Comparison of ENCODE assay signal across 14 cellular contexts in the genomic region with DNA sequence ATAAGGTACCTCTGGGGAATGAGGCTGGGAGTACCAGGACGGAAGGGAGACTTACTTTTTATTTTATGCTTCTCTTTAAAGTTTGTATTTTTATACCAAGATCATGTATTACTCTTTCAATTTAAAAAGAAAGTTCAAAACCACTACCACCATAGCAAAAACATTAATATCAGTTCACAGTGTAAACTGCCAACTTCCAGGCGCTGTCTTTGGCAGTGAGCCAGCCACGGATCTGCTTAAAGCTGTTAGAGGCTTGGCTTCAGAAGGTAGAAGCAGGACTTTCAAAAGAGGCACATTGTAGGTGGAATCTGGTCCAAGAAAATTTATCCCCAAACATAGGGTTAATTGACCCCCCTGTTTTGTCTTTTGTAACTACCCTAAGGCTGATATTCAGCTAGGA.
DNase-seq lines count a peak whose midpoint lies in the region; ATAC-seq and TF ChIP-seq lines count a peak whose summit lies in the region.
"Had no signal": no experiment of that assay in that cellular context is flagged by ENCODE, and none has a peak within 500 bp of the region (broad histone marks: within the 10 kb centered on the region; RNA-seq: fewer than 3 reads in every experiment).

No MANE protein-coding gene starts in this region.

- ATAC-seq in DND-41 (ENCODE audit: insufficient read depth, low read depth) (no peak; the same call in 2 of the 3 replicates), GM19463 (IDR thresholded peaks at IDR 0.05; ENCODE audit: unreplicated experiment) (no peak)
- ATAC-seq in activated CD4-positive, alpha-beta T cell treated with anti-CD3 and anti-CD28 coated beads for 36 hours: no peak

- peaks cover 7% of the 10 kb centered on the region for H3K9me3 Mint-ChIP-seq in activated CD4-positive, alpha-beta T cell treated with anti-CD3 and anti-CD28 coated beads for 36 hours (ENCODE audit: low read depth)

- H3K4me2 ChIP-seq in DND-41 (ENCODE audit: insufficient read depth, low read length): no peak overlapping the region
- H3K4me2 ChIP-seq: KMS-11 had no signal

- no peaks in the 10 kb centered on the region for H3K36me3 Mint-ChIP-seq in activated CD4-positive, alpha-beta T cell treated with anti-CD3 and anti-CD28 coated beads for 36 hours (ENCODE audit: low read depth)

- CTCF ChIA-PET in activated CD4-positive, alpha-beta T cell treated with anti-CD3 and anti-CD28 coated beads for 36 hours (lab: Charles Lee): no interaction called here

- H3K4me3 ChIP-seq in DND-41 (ENCODE audit: low read depth in 1 of 2, low read length in 2 of 2): no peak overlapping the region
- H3K4me3 ChIP-seq: Peyer's patch had no signal

- no peak for TF ChIP-seq CTCF in DND-41 (IDR thresholded peaks at IDR 0.05; ENCODE audit: borderline replicate concordance, extremely low read depth, low read length, poor library complexity, severe bottlenecking)

- no peak overlapping the region for H3K4me3 Mint-ChIP-seq in activated CD4-positive, alpha-beta T cell treated with anti-CD3 and anti-CD28 coated beads for 36 hours
- H3K4me3 Mint-ChIP-seq: CD8-positive, alpha-beta memory T cell had no signal

- no peaks in the 10 kb centered on the region for H3K79me2 ChIP-seq in DND-41 (ENCODE audit: insufficient read depth, low read length)

- no peak overlapping the region for H3K27ac Mint-ChIP-seq in activated CD4-positive, alpha-beta T cell treated with anti-CD3 and anti-CD28 coated beads for 36 hours

- no peaks in the 10 kb centered on the region for H3K27me3 ChIP-seq in DND-41 (ENCODE audit: insufficient read depth, low read length, poor library complexity)
- H3K27me3 ChIP-seq: Peyer's patch had no signal

- no peaks in the 10 kb centered on the region for H3K27me3 Mint-ChIP-seq in activated CD4-positive, alpha-beta T cell treated with anti-CD3 and anti-CD28 coated beads for 36 hours

- H2AFZ ChIP-seq in DND-41 (ENCODE audit: low read depth, low read length): no peak overlapping the region

- H3K9ac ChIP-seq in DND-41 (ENCODE audit: low read depth, low read length): no peak overlapping the region
- H3K9ac ChIP-seq: KMS-11 had no signal

- peaks cover 2% of the 10 kb centered on the region for H3K4me1 Mint-ChIP-seq in activated CD4-positive, alpha-beta T cell treated with anti-CD3 and anti-CD28 coated beads for 36 hours
- H3K4me1 Mint-ChIP-seq: CD8-positive, alpha-beta memory T cell had no signal

- H3K27ac ChIP-seq in DND-41 (ENCODE audit: low read length): no peak overlapping the region
- H3K27ac ChIP-seq: KMS-11, Peyer's patch had no signal

- H3K9me3 ChIP-seq in DND-41 (ENCODE audit: insufficient read depth, low read length, severe bottlenecking): peaks cover 2% of the 10 kb centered on the region
- H3K9me3 ChIP-seq: Peyer's patch had no signal

- DNase-seq in DND-41 (peak; percentile 26), NCI-H1105 (lab: John Stamatoyannopoulos, UW) (peak; percentile 47), astrocyte of the hippocampus (ENCODE audit: low read depth, low spot score) (peak; percentile 65), lung microvascular endothelial cell (ENCODE audit: low read depth in 2 of 2) (peak; percentile 17 to 58), T-helper 1 cell (no peak), foreskin melanocyte (no peak)
- DNase-seq in activated CD4-positive, alpha-beta T cell treated with anti-CD3 and anti-CD28 coated beads for 36 hours: no peak
- DNase-seq: activated CD4-positive, CD25-positive, alpha-beta regulatory T cell treated with anti-CD3 and anti-CD28 coated beads, Interleukin-2, amount 50 U/mL, for 72 hours; CD8-positive, alpha-beta memory T cell; effector memory CD4-positive, alpha-beta T cell; trophoblast cell had no signal

- POLR2A ChIA-PET in activated CD4-positive, alpha-beta T cell treated with anti-CD3 and anti-CD28 coated beads for 36 hours (lab: Charles Lee): no interaction called here

- intact Hi-C loops in activated CD4-positive, alpha-beta T cell treated with anti-CD3 and anti-CD28 coated beads for 36 hours (cut with DNase I, micrococcal nuclease): no loop called here

- H3K36me3 ChIP-seq in DND-41 (ENCODE audit: insufficient read depth, low read length): no peaks in the 10 kb centered on the region
- H3K36me3 ChIP-seq: Peyer's patch had no signal

- no peaks in the 10 kb centered on the region for H3K4me1 ChIP-seq in DND-41 (ENCODE audit: insufficient read depth, low read length)
- H3K4me1 ChIP-seq: Peyer's patch had no signal

- H4K20me1 ChIP-seq in DND-41 (ENCODE audit: insufficient read depth, low read length): no peaks in the 10 kb centered on the region

Comparison
In these comparisons a context has a peak if more than half of its experiments do, and no peak if none do; other contexts are left out.
1. DNase-seq: peak in DND-41 (single experiment), NCI-H1105 (single experiment), astrocyte of the hippocampus (single experiment) and lung microvascular endothelial cell (2 of 2); none in T-helper 1 cell (0 of 5), foreskin melanocyte (single experiment) and activated CD4-positive, alpha-beta T cell treated with anti-CD3 and anti-CD28 coated beads for 36 hours (single experiment).